In genomic region chr6:44222987-44223470, GRCh38 we compare ENCODE assay signal across 8 cellular contexts. TPM values are rescaled to one million over a fixed set of nuclear protein-coding genes. Genes with fewer than 3 reads are reported as not detected.
DNase-seq lines count a peak whose midpoint lies in the region; ATAC-seq and TF ChIP-seq lines count a peak whose summit lies in the region.

No MANE protein-coding gene starts in this region.

- peak; percentile 40 for DNase-seq in AG20443 (ENCODE audit: low spot score)
- DNase-seq in HAP-1 (ENCODE audit: low spot score in 2 of 2) = no peak
- DNase-seq in activated CD4-positive, alpha-beta memory T cell treated with anti-CD3 and anti-CD28 coated beads for 36 hours = peak; percentile 34
- DNase-seq in right atrium auricular region (ENCODE audit: low spot score) = no peak
- DNase-seq in stimulated activated effector memory CD8-positive, alpha-beta T cell treated with anti-CD3 and anti-CD28 coated beads, Interleukin-12 subunit alpha, Interleukin-12 subunit beta, amount 100 ng/mL, for 72 hours (ENCODE audit: low spot score in 2 of 2) = no peak
- DNase-seq in activated effector memory CD4-positive, alpha-beta T cell treated with anti-CD3 and anti-CD28 coated beads, Interleukin-2, amount 50 U/mL, for 16 hours = no peak
- no peak for DNase-seq in ecto neural progenitor cell (ENCODE audit: low spot score)

- peak overlapping the region; percentile 66 for H3K4me3 Mint-ChIP-seq in activated CD4-positive, alpha-beta memory T cell treated with anti-CD3 and anti-CD28 coated beads for 36 hours
- peak overlapping the region; percentile 92 for H3K4me3 Mint-ChIP-seq in stimulated activated effector memory CD8-positive, alpha-beta T cell treated with anti-CD3 and anti-CD28 coated beads, Interleukin-12 subunit alpha, Interleukin-12 subunit beta, amount 100 ng/mL, for 72 hours

- peaks cover 11% of the 10 kb centered on the region for H3K36me3 Mint-ChIP-seq in activated CD4-positive, alpha-beta memory T cell treated with anti-CD3 and anti-CD28 coated beads for 36 hours
- peaks cover 7% of the 10 kb centered on the region for H3K36me3 Mint-ChIP-seq in stimulated activated effector memory CD8-positive, alpha-beta T cell treated with anti-CD3 and anti-CD28 coated beads, Interleukin-12 subunit alpha, Interleukin-12 subunit beta, amount 100 ng/mL, for 72 hours

- H3K4me3 ChIP-seq in HAP-1 = peak overlapping the region; percentile 45
- peak overlapping the region; percentile 55 to 67 for H3K4me3 ChIP-seq in right atrium auricular region

- CTCF ChIA-PET in activated CD4-positive, alpha-beta memory T cell treated with anti-CD3 and anti-CD28 coated beads for 36 hours (lab: Charles Lee) = interaction anchor here (0.6 to 4.0 kb wide), 12 partner anchors 12 to 90 kb away, joined by 3 to 31 read pairs (median 4); partner anchors contain the start of genes AARS2 and SLC35B2

- H3K36me3 ChIP-seq in HAP-1 (replicated peaks) (peaks cover 7% of the 10 kb centered on the region), right atrium auricular region (no peaks in the 10 kb centered on the region)

- H3K4me1 ChIP-seq in HAP-1 (peaks cover 36% of the 10 kb centered on the region), right atrium auricular region (peaks cover 0 to 91% of the 10 kb centered on the region in 2 donors)

- H3K9me3 ChIP-seq in HAP-1 (no peaks in the 10 kb centered on the region), right atrium auricular region (no peaks in the 10 kb centered on the region)

- no peaks in the 10 kb centered on the region for H3K9me3 Mint-ChIP-seq in activated CD4-positive, alpha-beta memory T cell treated with anti-CD3 and anti-CD28 coated beads for 36 hours
- no peaks in the 10 kb centered on the region for H3K9me3 Mint-ChIP-seq in stimulated activated effector memory CD8-positive, alpha-beta T cell treated with anti-CD3 and anti-CD28 coated beads, Interleukin-12 subunit alpha, Interleukin-12 subunit beta, amount 100 ng/mL, for 72 hours

- no peak for ATAC-seq in stimulated activated effector memory CD8-positive, alpha-beta T cell treated with anti-CD3 and anti-CD28 coated beads, Interleukin-12 subunit alpha, Interleukin-12 subunit beta, amount 100 ng/mL, for 72 hours
- no peak for ATAC-seq in HG03280 (IDR thresholded peaks at IDR 0.05; ENCODE audit: unreplicated experiment)

- peak overlapping the region; percentile 98 for H3K27ac ChIP-seq in right atrium auricular region

- peaks cover 34% of the 10 kb centered on the region for H3K4me1 Mint-ChIP-seq in activated CD4-positive, alpha-beta memory T cell treated with anti-CD3 and anti-CD28 coated beads for 36 hours (ENCODE audit: low read depth)
- H3K4me1 Mint-ChIP-seq in stimulated activated effector memory CD8-positive, alpha-beta T cell treated with anti-CD3 and anti-CD28 coated beads, Interleukin-12 subunit alpha, Interleukin-12 subunit beta, amount 100 ng/mL, for 72 hours = peaks cover 32% of the 10 kb centered on the region

- in situ Hi-C loops in HAP-1 (cut with MboI; ENCODE audit: low sequenced_read_pairs) = no loop called here

- H3K27me3 ChIP-seq in HAP-1 (ENCODE audit: low read depth) = no peaks in the 10 kb centered on the region
- H3K27me3 ChIP-seq in right atrium auricular region = no peaks in the 10 kb centered on the region

- intact Hi-C loops in activated CD4-positive, alpha-beta memory T cell treated with anti-CD3 and anti-CD28 coated beads for 36 hours (cut with micrococcal nuclease) = loop anchor here (2.0 to 5.0 kb wide), 3 partner anchors 42 to 96 kb away; partner anchors contain the start of genes MRPL14, NFKBIE and TMEM63B

- peak overlapping the region; percentile 29 for H3K27ac Mint-ChIP-seq in activated CD4-positive, alpha-beta memory T cell treated with anti-CD3 and anti-CD28 coated beads for 36 hours
- peak overlapping the region; percentile 83 for H3K27ac Mint-ChIP-seq in stimulated activated effector memory CD8-positive, alpha-beta T cell treated with anti-CD3 and anti-CD28 coated beads, Interleukin-12 subunit alpha, Interleukin-12 subunit beta, amount 100 ng/mL, for 72 hours

- POLR2A ChIA-PET in activated CD4-positive, alpha-beta memory T cell treated with anti-CD3 and anti-CD28 coated beads for 36 hours (lab: Charles Lee) = interaction anchor here (0.6 to 5.1 kb wide), 4 partner anchors 12 to 41 kb away, joined by 3 to 93 read pairs (median 10); partner anchors contain the start of genes HSP90AB1 and SLC35B2

- peaks cover 8% of the 10 kb centered on the region for H3K27me3 Mint-ChIP-seq in activated CD4-positive, alpha-beta memory T cell treated with anti-CD3 and anti-CD28 coated beads for 36 hours

- TF ChIP-seq CTCF in right atrium auricular region (IDR thresholded peaks at IDR 0.05) = peak in 1 of 2 donors; percentile 35

RNA-seq across cellular contexts. Expression of gene SLC29A1, which starts 0.4 kb away (rescaled TPM):
- total RNA-seq in activated CD4-positive, alpha-beta memory T cell treated with anti-CD3 and anti-CD28 coated beads for 36 hours = 10 to 100 TPM; 47.6 to 50.0 TPM
- 100 to 1,000 TPM; 105 to 256 TPM for total RNA-seq in right atrium auricular region

RNA-seq across cellular contexts. Expression of gene MYMX, which starts 6.3 kb away (rescaled TPM):
- total RNA-seq in activated CD4-positive, alpha-beta memory T cell treated with anti-CD3 and anti-CD28 coated beads for 36 hours = not detected
- total RNA-seq in right atrium auricular region = not detected

RNA-seq across cellular contexts. Expression of gene HSP90AB1, which starts 23.9 kb away (rescaled TPM):
- 1,000 to 10,000 TPM; 1,671 to 1,695 TPM for total RNA-seq in activated CD4-positive, alpha-beta memory T cell treated with anti-CD3 and anti-CD28 coated beads for 36 hours
- total RNA-seq in right atrium auricular region = 100 to 1,000 TPM; 716 to 772 TPM

RNA-seq across cellular contexts. Expression of gene SLC35B2, which starts 34.3 kb away (rescaled TPM):
- total RNA-seq in activated CD4-positive, alpha-beta memory T cell treated with anti-CD3 and anti-CD28 coated beads for 36 hours = 10 to 100 TPM; 16.5 to 16.8 TPM
- total RNA-seq in right atrium auricular region = 10 to 100 TPM; 23.0 to 23.7 TPM

RNA-seq across cellular contexts. Expression of gene NFKBIE, which starts 42.3 kb away (rescaled TPM):
- total RNA-seq in activated CD4-positive, alpha-beta memory T cell treated with anti-CD3 and anti-CD28 coated beads for 36 hours = 10 to 100 TPM; 24.7 to 25.1 TPM
- total RNA-seq in right atrium auricular region = 1 to 10 TPM; 3.8 to 8.7 TPM

Comparison
In these comparisons a context has a peak if more than half of its experiments do, and no peak if none do; other contexts are left out.
1. DNase-seq: peak in AG20443 (single experiment) and activated CD4-positive, alpha-beta memory T cell treated with anti-CD3 and anti-CD28 coated beads for 36 hours (single experiment); none in HAP-1 (0 of 2), right atrium auricular region (single experiment), stimulated activated effector memory CD8-positive, alpha-beta T cell treated with anti-CD3 and anti-CD28 coated beads, Interleukin-12 subunit alpha, Interleukin-12 subunit beta, amount 100 ng/mL, for 72 hours (0 of 2), activated effector memory CD4-positive, alpha-beta T cell treated with anti-CD3 and anti-CD28 coated beads, Interleukin-2, amount 50 U/mL, for 16 hours (single experiment) and ecto neural progenitor cell (single experiment).